ENCODE assay signal across 26 cellular contexts in genomic region chr9:114083693-114084092, GRCh38. TPM values are rescaled to one million over a fixed set of nuclear protein-coding genes. Genes with fewer than 3 reads are reported as not detected.
A peak's percentile ranks its signal among the peaks of the same experiment; 100 is the strongest.
DNase-seq lines count a peak whose midpoint lies in the region; ATAC-seq, FAIRE-seq and TF ChIP-seq lines count a peak whose summit lies in the region.
"Had no signal": no experiment of that assay in that cellular context is flagged by ENCODE, and none has a peak within 500 bp of the region (broad histone marks: within the 10 kb centered on the region; RNA-seq: fewer than 3 reads in every experiment).

No MANE protein-coding gene starts in this region.

- H3K4me3 Mint-ChIP-seq in activated CD4-positive, alpha-beta memory T cell treated with anti-CD3 and anti-CD28 coated beads for 36 hours = no peak overlapping the region
- H3K4me3 Mint-ChIP-seq: CD4-positive, alpha-beta memory T cell had no signal

- peak overlapping the region; percentile 19 for H3K9ac ChIP-seq in rectal smooth muscle tissue (ENCODE audit: low read length)
- H3K9ac ChIP-seq: BLaER1 treated with 17β-estradiol and CSF1 and Interleukin-3, amounts not matched to agents 10 nM and 100 nM had no signal

- TF ChIP-seq CTCF in A549 (IDR thresholded peaks at IDR 0.05) (no peak), fibroblast of mammary gland (conservative IDR thresholded peaks at IDR 0.05; ENCODE audit: control insufficient read depth, insufficient read depth, low read depth, low read length) (no peak)

- no peak overlapping the region for H3K4me2 ChIP-seq in A549

- no peaks in the 10 kb centered on the region for H3K9me3 Mint-ChIP-seq in activated CD4-positive, alpha-beta memory T cell treated with anti-CD3 and anti-CD28 coated beads for 36 hours

- intact Hi-C loops in activated CD4-positive, alpha-beta memory T cell treated with anti-CD3 and anti-CD28 coated beads for 36 hours (cut with micrococcal nuclease) = no loop called here

- 95% methylated on average over 6 of the region's 6 CpGs for WGBS in A549 (ENCODE audit: missing lambda C conversion rate)

- H3K27ac Mint-ChIP-seq in activated CD4-positive, alpha-beta memory T cell treated with anti-CD3 and anti-CD28 coated beads for 36 hours = no peak overlapping the region
- H3K27ac Mint-ChIP-seq: CD4-positive, alpha-beta memory T cell had no signal

- H3K36me3 ChIP-seq in SJCRH30 (no peaks in the 10 kb centered on the region), rectal smooth muscle tissue (ENCODE audit: control insufficient read depth, insufficient read depth, low read length) (no peaks in the 10 kb centered on the region)
- H3K36me3 ChIP-seq: BLaER1 treated with 17β-estradiol and CSF1 and Interleukin-3, amounts not matched to agents 10 nM and 100 nM had no signal

- H3K27me3 ChIP-seq in SJCRH30 (no peaks in the 10 kb centered on the region), rectal smooth muscle tissue (ENCODE audit: control insufficient read depth, insufficient read depth, low read length) (no peaks in the 10 kb centered on the region)
- H3K27me3 ChIP-seq: BLaER1 treated with 17β-estradiol and CSF1 and Interleukin-3, amounts not matched to agents 10 nM and 100 nM had no signal

- TF ChIP-seq EP300 in A549 (IDR thresholded peaks at IDR 0.05) = no peak

- TF ChIP-seq RAD21 in A549 (conservative IDR thresholded peaks at IDR 0.05 in 1 of 2, IDR thresholded peaks at IDR 0.05 in 1 of 2) = no peak

- FAIRE-seq in A549 (lab: Jason Lieb, UNC) = no peak
- FAIRE-seq: G401.6, GM12892 had no signal

- H3K4me1 ChIP-seq in A549 (peaks cover 60% of the 10 kb centered on the region), SJCRH30 (peaks cover 29% of the 10 kb centered on the region), rectal smooth muscle tissue (ENCODE audit: control insufficient read depth, insufficient read depth, low read length) (no peaks in the 10 kb centered on the region)

- no peaks in the 10 kb centered on the region for H3K9me3 ChIP-seq in A549
- H3K9me3 ChIP-seq in SJCRH30 (replicated peaks) = peaks cover 4% of the 10 kb centered on the region; the same call in 1 of the 2 replicates

- H3K4me3 ChIP-seq in A549 (no peak overlapping the region), SJCRH30 (no peak overlapping the region), fibroblast of mammary gland (ENCODE audit: control insufficient read depth, low read depth, low read length) (no peak overlapping the region), rectal smooth muscle tissue (ENCODE audit: low read length) (no peak overlapping the region)
- H3K4me3 ChIP-seq: BLaER1 treated with 17β-estradiol and CSF1 and Interleukin-3, amounts not matched to agents 10 nM and 100 nM had no signal

- DNase-seq in A549 (ENCODE audit: low read depth in 1 of 2, low spot score in 1 of 2) (no peak), SJCRH30 (peak; percentile 75 to 80), fibroblast of mammary gland (ENCODE audit: low read depth) (peak; percentile 40)
- no peak for DNase-seq in activated CD4-positive, alpha-beta memory T cell treated with anti-CD3 and anti-CD28 coated beads for 36 hours
- DNase-seq in stimulated activated CD4-positive, alpha-beta T cell treated with anti-CD3 and anti-CD28 coated beads, Interleukin-2, amount 100 ng/mL, for 48 hours = no peak
- DNase-seq in effector CD8-positive, alpha-beta T cell (lab: John Stamatoyannopoulos, UW) = no peak
- DNase-seq: ACHN; Caco-2; CD4-positive, alpha-beta memory T cell; GOT3; HCEC 1CT; KBM-7; NCI-H1092 treated with DMSO at 0.1 percent for 48 hours; NCI-H1436 treated with DMSO at 0.1 percent for 48 hours; NCI-H2029; NCI-H226; NCI-H510A treated with DMSO at 0.1 percent for 48 hours; NCI-H748 treated with DMSO at 0.1 percent for 48 hours; SIG-M5 had no signal

- POLR2A ChIA-PET in A549 (lab: Yijun Ruan, JAX) = no interaction called here
- POLR2A ChIA-PET in activated CD4-positive, alpha-beta memory T cell treated with anti-CD3 and anti-CD28 coated beads for 36 hours (lab: Charles Lee) = no interaction called here

- H3K27ac ChIP-seq in A549 (peak overlapping the region; percentile 33 to 94; a peak in 4 of 6 replicates), SJCRH30 (no peak overlapping the region; the same call in 1 of the 2 replicates), rectal smooth muscle tissue (ENCODE audit: low read depth, low read length) (no peak overlapping the region)
- H3K27ac ChIP-seq: BLaER1 treated with 17β-estradiol and CSF1 and Interleukin-3, amounts not matched to agents 10 nM and 100 nM; RWPE1 had no signal

- H3K27me3 Mint-ChIP-seq in activated CD4-positive, alpha-beta memory T cell treated with anti-CD3 and anti-CD28 coated beads for 36 hours = no peaks in the 10 kb centered on the region

- H3K4me1 Mint-ChIP-seq in activated CD4-positive, alpha-beta memory T cell treated with anti-CD3 and anti-CD28 coated beads for 36 hours (ENCODE audit: low read depth) = no peaks in the 10 kb centered on the region

- CTCF ChIA-PET in A549 (lab: Yijun Ruan, JAX) = interaction anchor here (0.6 to 10.1 kb wide), 30 partner anchors 12 to 426 kb away, joined by 3 to 191 read pairs (median 6); partner anchors contain the start of genes COL27A1 and KIF12
- CTCF ChIA-PET in activated CD4-positive, alpha-beta memory T cell treated with anti-CD3 and anti-CD28 coated beads for 36 hours (lab: Charles Lee) = interaction anchor here (0.6 to 7.5 kb wide), 14 partner anchors 11 to 216 kb away, joined by 3 to 92 read pairs (median 8); partner anchors contain the start of gene COL27A1

- TF ChIP-seq POLR2A in A549 (IDR thresholded peaks at IDR 0.05; ENCODE audit: low read length) = no peak

- ATAC-seq in A549 = no peak

- H3K36me3 Mint-ChIP-seq in activated CD4-positive, alpha-beta memory T cell treated with anti-CD3 and anti-CD28 coated beads for 36 hours = no peaks in the 10 kb centered on the region
- H3K36me3 Mint-ChIP-seq: CD4-positive, alpha-beta memory T cell had no signal

TF ChIP-seq in A549, 52 proteins besides CTCF, POLR2A, EP300 and RAD21:
- no peak for TF ChIP-seq HOXB5 (CRISPR knock-in tag; IDR thresholded peaks at IDR 0.05)
- TF ChIP-seq ELK1 (IDR thresholded peaks at IDR 0.05; ENCODE audit: low read depth, low read length) = no peak
- TF ChIP-seq FOSL2 (IDR thresholded peaks at IDR 0.05) = no peak
- no peak for TF ChIP-seq FOSL2 (CRISPR knock-in tag; IDR thresholded peaks at IDR 0.05)
- TF ChIP-seq ZSCAN20 (CRISPR knock-in tag; IDR thresholded peaks at IDR 0.05) = no peak
- TF ChIP-seq EHMT2 (IDR thresholded peaks at IDR 0.05; ENCODE audit: low read depth) = no peak
- no peak for TF ChIP-seq RCOR1 (IDR thresholded peaks at IDR 0.05; ENCODE audit: low read depth, low read length)
- no peak for TF ChIP-seq HDAC2 (IDR thresholded peaks at IDR 0.05)
- TF ChIP-seq NPAS2 (CRISPR knock-in tag; IDR thresholded peaks at IDR 0.05; ENCODE audit: borderline replicate concordance) = no peak
- TF ChIP-seq CHD4 (IDR thresholded peaks at IDR 0.05; ENCODE audit: borderline replicate concordance) = no peak
- no peak for TF ChIP-seq FOSB (CRISPR knock-in tag; IDR thresholded peaks at IDR 0.05)
- TF ChIP-seq MYC (IDR thresholded peaks at IDR 0.05; ENCODE audit: borderline replicate concordance, low read length) = no peak
- no peak for TF ChIP-seq EHF (CRISPR knock-in tag; IDR thresholded peaks at IDR 0.05)
- TF ChIP-seq CBX2 (IDR thresholded peaks at IDR 0.05; ENCODE audit: borderline replicate concordance, low read depth) = no peak

RNA-seq across cellular contexts. Expression of gene AMBP, which starts 5.6 kb away (rescaled TPM):
- polyA plus RNA-seq in A549 (2011; rRNA removed) (9.4 and 9.9 TPM in 2 replicates), A549 (2017; fragmentation: RNase III; extraction: RNeasy Plus Mini Kit Qiagen cat#74134 plus additional on column Dnase treatment) (6.1 to 9.2 TPM (median 6.8 TPM) in 3 replicates)
- polyA plus RNA-seq in A549 (2012; cell fraction: cytosol; rRNA removed) = 5.5 and 6.4 TPM in 2 replicates
- 9.1 and 9.3 TPM in 2 replicates for polyA plus RNA-seq in A549 (2012; cell fraction: nucleus; rRNA removed)
- polyA minus RNA-seq in A549 (2011; rRNA and poly(A)+ RNA removed) = 4.5 and 8.3 TPM in 2 replicates
- total RNA-seq in SJCRH30 (2014; rRNA removed; shearing (Covaris generic)) = 0.55 and 0.81 TPM in 2 replicates
- not detected for total RNA-seq in activated CD4-positive, alpha-beta memory T cell treated with anti-CD3 and anti-CD28 coated beads for 36 hours
- total RNA-seq: CD4-positive, alpha-beta memory T cell had no signal
- polyA plus RNA-seq: CD4-positive, alpha-beta memory T cell had no signal

RNA-seq across cellular contexts. Expression of gene KIF12, which starts 15.4 kb away (rescaled TPM):
- polyA plus RNA-seq in A549 (2011; rRNA removed) (6.2 and 6.3 TPM in 2 replicates), A549 (2017; fragmentation: RNase III; extraction: RNeasy Plus Mini Kit Qiagen cat#74134 plus additional on column Dnase treatment) (4.4 to 6.0 TPM (median 5.2 TPM) in 3 replicates)
- 3.5 and 6.1 TPM in 2 replicates for polyA plus RNA-seq in A549 (2012; cell fraction: cytosol; rRNA removed)
- 17.1 and 24.5 TPM in 2 replicates for polyA plus RNA-seq in A549 (2012; cell fraction: nucleus; rRNA removed)
- 4.5 and 9.5 TPM in 2 replicates for polyA minus RNA-seq in A549 (2011; rRNA and poly(A)+ RNA removed)
- 0.13 TPM in 1 of 2 replicates, not detected in the other for total RNA-seq in SJCRH30 (2014; rRNA removed; shearing (Covaris generic))
- not detected for total RNA-seq in activated CD4-positive, alpha-beta memory T cell treated with anti-CD3 and anti-CD28 coated beads for 36 hours
- total RNA-seq: CD4-positive, alpha-beta memory T cell; Daoy; HT1080 had no signal
- polyA plus RNA-seq: CD4-positive, alpha-beta memory T cell had no signal

Comparison
In these comparisons a context has a peak if more than half of its experiments do, and no peak if none do; other contexts are left out.
1. DNase-seq: peak in SJCRH30 (2 of 2) and fibroblast of mammary gland (single experiment); none in A549 (0 of 2), activated CD4-positive, alpha-beta memory T cell treated with anti-CD3 and anti-CD28 coated beads for 36 hours (single experiment), stimulated activated CD4-positive, alpha-beta T cell treated with anti-CD3 and anti-CD28 coated beads, Interleukin-2, amount 100 ng/mL, for 48 hours (0 of 2) and effector CD8-positive, alpha-beta T cell (single experiment).
2. H3K27ac ChIP-seq: peak in A549 (2 of 2); none in SJCRH30 (single experiment) and rectal smooth muscle tissue (single experiment).